ENCODE assay signal across 1 cellular context in genomic region chr3:9730747-9731205, GRCh38.
TF ChIP-seq lines count a peak whose summit lies in the region.

No MANE protein-coding gene starts in this region.

TF ChIP-seq in SK-N-SH, 30 proteins besides CTCF, POLR2A, EP300 and RAD21 (continued from another document):
- TF ChIP-seq USF2 (IDR thresholded peaks at IDR 0.05; ENCODE audit: borderline replicate concordance, low read depth, low read length) (no peak), POLR2AphosphoS5 (IDR thresholded peaks at IDR 0.05; ENCODE audit: low read depth, low read length) (no peak)
